ENCODE assay signal across 10 cellular contexts in the genomic region with DNA sequence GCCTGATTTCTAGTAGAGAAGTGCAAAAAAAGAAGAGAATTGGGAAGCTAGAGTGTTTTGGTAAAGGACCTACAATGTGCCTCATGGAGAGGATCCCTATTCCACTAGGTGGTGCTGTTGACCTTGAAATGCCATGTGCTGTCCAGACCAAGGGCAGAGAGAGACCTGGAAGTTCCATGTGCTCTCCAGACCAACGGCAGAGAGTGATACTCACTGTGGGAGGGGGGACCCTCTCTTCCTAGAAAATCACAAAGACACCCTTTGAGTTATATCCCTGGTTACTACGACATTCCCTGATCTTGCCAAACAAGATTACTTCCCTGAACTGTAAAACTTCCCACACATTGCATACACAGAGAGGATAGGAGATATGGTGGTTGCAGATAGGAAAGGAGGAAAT.
DNase-seq lines count a peak whose midpoint lies in the region; TF ChIP-seq lines count a peak whose summit lies in the region.
"Had no signal": no experiment of that assay in that cellular context is flagged by ENCODE, and none has a peak within 500 bp of the region (broad histone marks: within the 10 kb centered on the region; RNA-seq: fewer than 3 reads in every experiment).

No MANE protein-coding gene starts in this region.

- no peaks in the 10 kb centered on the region for H3K4me1 Mint-ChIP-seq in endodermal cell
- H3K4me1 Mint-ChIP-seq: nephron had no signal

- peaks cover 31% of the 10 kb centered on the region for H3K9me3 Mint-ChIP-seq in endodermal cell

- H3K27me3 Mint-ChIP-seq in endodermal cell (ENCODE audit: insufficient read depth), result peaks cover 2% of the 10 kb centered on the region

- no peaks in the 10 kb centered on the region for H3K36me3 ChIP-seq in NT2/D1 (ENCODE audit: insufficient read depth, insufficient read length, low read length)
- H3K36me3 ChIP-seq in endodermal cell (ENCODE audit: control insufficient read depth, insufficient read depth, low read length), result no peaks in the 10 kb centered on the region
- no peaks in the 10 kb centered on the region for H3K36me3 ChIP-seq in stomach
- H3K36me3 ChIP-seq: BLaER1 treated with 17β-estradiol and CSF1 and Interleukin-3, amounts not matched to agents 10 nM and 100 nM had no signal

- TF ChIP-seq POLR2A in stomach (IDR thresholded peaks at IDR 0.05), result no peak

- H3K36me3 Mint-ChIP-seq in endodermal cell (ENCODE audit: low read depth), result peaks cover 6% of the 10 kb centered on the region

- intact Hi-C loops in stomach (cut with DNase I; ENCODE audit: low total_unique reads), result no loop called here

- H3K27me3 ChIP-seq in NT2/D1 (ENCODE audit: insufficient read depth, insufficient read length) (no peaks in the 10 kb centered on the region), endodermal cell (ENCODE audit: control insufficient read depth, insufficient read depth, low read length, poor library complexity, severe bottlenecking) (no peaks in the 10 kb centered on the region), stomach (no peaks in the 10 kb centered on the region)
- H3K27me3 ChIP-seq: BLaER1 treated with 17β-estradiol and CSF1 and Interleukin-3, amounts not matched to agents 10 nM and 100 nM had no signal

- H3K9ac ChIP-seq in NT2/D1 (ENCODE audit: insufficient read length, low read depth) (no peak overlapping the region), endodermal cell (ENCODE audit: extremely low read depth, low read length, poor library complexity, severe bottlenecking) (no peak overlapping the region)
- H3K9ac ChIP-seq: BLaER1 treated with 17β-estradiol and CSF1 and Interleukin-3, amounts not matched to agents 10 nM and 100 nM had no signal

- TF ChIP-seq EP300 in stomach (IDR thresholded peaks at IDR 0.05), result no peak

- H3K9me3 ChIP-seq in NT2/D1 (ENCODE audit: insufficient read depth, low read length) (peaks cover 20% of the 10 kb centered on the region; the same call in 1 of the 2 replicates), endodermal cell (ENCODE audit: control insufficient read depth, low read length) (peaks cover 35% of the 10 kb centered on the region), stomach (peaks cover 0 to 29% (median 10%) of the 10 kb centered on the region in 4 donors)

- H3K27ac ChIP-seq in endodermal cell (ENCODE audit: low read depth, low read length) (no peak overlapping the region), stomach (no peak overlapping the region)
- H3K27ac ChIP-seq: BLaER1 treated with 17β-estradiol and CSF1 and Interleukin-3, amounts not matched to agents 10 nM and 100 nM had no signal

- H3K27ac Mint-ChIP-seq in endodermal cell, result no peak overlapping the region
- H3K27ac Mint-ChIP-seq: nephron had no signal

- no peaks in the 10 kb centered on the region for H3K4me1 ChIP-seq in NT2/D1 (ENCODE audit: insufficient read depth, insufficient read length)
- no peaks in the 10 kb centered on the region for H3K4me1 ChIP-seq in endodermal cell (ENCODE audit: control insufficient read depth, insufficient read depth, low read length)
- H3K4me1 ChIP-seq in stomach, result no peaks in the 10 kb centered on the region

- POLR2A ChIA-PET in HEK293T (lab: Yijun Ruan, JAX), result no interaction called here

- CTCF ChIA-PET in HEK293T (lab: Yijun Ruan, JAX), result interaction anchor here (0.6 to 2.2 kb wide), 2 partner anchors 288 to 354 kb away, joined by 4 to 6 read pairs; no protein-coding TSS in a partner anchor

- H3K4me3 Mint-ChIP-seq in endodermal cell, result no peak overlapping the region
- H3K4me3 Mint-ChIP-seq: nephron had no signal

- 64% methylated on average over 1 of the region's 2 CpGs; no CpG with 5 or more reads in 1 of the 2 experiments for WGBS in endodermal cell (ENCODE audit: insufficient coverage in 1 of 2, insufficient read length in 1 of 2), 2 experiments
- WGBS in stomach, 5 donors, result 20 to 29% (median 22%) methylated on average over 2 of the region's 2 CpGs

- peak; percentile 87 for TF ChIP-seq CTCF in endodermal cell (conservative IDR thresholded peaks at IDR 0.05)
- TF ChIP-seq CTCF in stomach (IDR thresholded peaks at IDR 0.05), result peak in 4 of 7 experiments; percentile 22 to 37 (median 34)

- DNase-seq in NK-92 treated with Interleukin-12 subunit alpha and Interleukin-12 subunit beta, amount 100 ng/mL, for 24 hours (lab: John Stamatoyannopoulos, UW), result peak; percentile 29
- DNase-seq in NK-92 (lab: John Stamatoyannopoulos, UW; ENCODE audit: unreplicated experiment) (no peak), HEK293T (ENCODE audit: extremely low spot score) (peak; percentile 57), NT2/D1 (ENCODE audit: low read depth, low spot score) (peak; percentile 52), endodermal cell (peak; percentile 83), stomach (no peak), NCI-H2227 treated with DMSO at 0.1 percent for 48 hours (lab: John Stamatoyannopoulos, UW) (no peak)
- DNase-seq in effector CD8-positive, alpha-beta T cell (lab: John Stamatoyannopoulos, UW), result no peak

- no peak overlapping the region for H3K4me3 ChIP-seq in NT2/D1 (ENCODE audit: insufficient read length, low read depth)
- no peak overlapping the region for H3K4me3 ChIP-seq in endodermal cell (ENCODE audit: low read length)
- H3K4me3 ChIP-seq in stomach, result no peak overlapping the region
- H3K4me3 ChIP-seq: BLaER1 treated with 17β-estradiol and CSF1 and Interleukin-3, amounts not matched to agents 10 nM and 100 nM had no signal

TF ChIP-seq in HEK293T, 16 proteins besides CTCF, POLR2A, EP300 and RAD21:
- no peak for TF ChIP-seq NFRKB (IDR thresholded peaks at IDR 0.05)
- TF ChIP-seq CTBP1 (IDR thresholded peaks at IDR 0.05; ENCODE audit: borderline replicate concordance), result no peak
- TF ChIP-seq ELF4 (IDR thresholded peaks at IDR 0.05), result no peak
- no peak for TF ChIP-seq FOXK2 (IDR thresholded peaks at IDR 0.05)
- no peak for TF ChIP-seq BHLHE40 (IDR thresholded peaks at IDR 0.05; ENCODE audit: borderline replicate concordance)
- no peak for TF ChIP-seq ARNT (IDR thresholded peaks at IDR 0.05)
- TF ChIP-seq SP1 (IDR thresholded peaks at IDR 0.05), result no peak
- no peak for TF ChIP-seq FOXM1 (IDR thresholded peaks at IDR 0.05; ENCODE audit: borderline replicate concordance)
- no peak for TF ChIP-seq TARDBP (IDR thresholded peaks at IDR 0.05)
- no peak for TF ChIP-seq HDGF (IDR thresholded peaks at IDR 0.05; ENCODE audit: borderline replicate concordance)
- no peak for TF ChIP-seq SUZ12 (IDR thresholded peaks at IDR 0.05)
- TF ChIP-seq FOXA1 (IDR thresholded peaks at IDR 0.05), result no peak

Comparison
In these comparisons a context has a peak if more than half of its experiments do, and no peak if none do; other contexts are left out.
1. DNase-seq: peak in NK-92 treated with Interleukin-12 subunit alpha and Interleukin-12 subunit beta, amount 100 ng/mL, for 24 hours (single experiment), HEK293T (single experiment), NT2/D1 (single experiment) and endodermal cell (single experiment); none in NK-92 (single experiment), stomach (single experiment), NCI-H2227 treated with DMSO at 0.1 percent for 48 hours (single experiment) and effector CD8-positive, alpha-beta T cell (single experiment).